Comparison of ENCODE assay signal across 23 cellular contexts in the genomic region with DNA sequence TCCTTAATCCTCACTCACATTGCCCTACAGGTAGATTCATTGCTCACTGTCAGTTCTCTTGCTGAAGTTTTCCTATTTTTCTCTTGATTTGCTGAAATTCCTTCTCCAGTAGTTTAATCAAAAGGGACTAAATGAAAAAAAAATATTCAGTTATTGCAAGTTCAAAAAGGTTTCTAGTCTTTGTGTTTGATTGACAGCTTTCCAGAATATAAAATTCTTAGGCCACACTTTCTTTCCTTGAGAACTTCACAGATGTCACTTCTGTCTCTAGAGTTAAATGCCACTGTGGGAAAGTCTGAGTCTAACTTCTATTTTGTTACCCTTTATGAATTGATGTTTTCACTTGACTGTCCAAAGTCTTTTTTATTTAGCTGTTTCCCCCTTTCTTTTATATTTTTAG. TPM values are rescaled to one million over a fixed set of nuclear protein-coding genes. Genes with fewer than 3 reads are reported as not detected.
DNase-seq lines count a peak whose midpoint lies in the region; ATAC-seq, FAIRE-seq and TF ChIP-seq lines count a peak whose summit lies in the region.
"Had no signal": no experiment of that assay in that cellular context is flagged by ENCODE, and none has a peak within 500 bp of the region (broad histone marks: within the 10 kb centered on the region; RNA-seq: fewer than 3 reads in every experiment).

No MANE protein-coding gene starts in this region.

- peaks cover 19% of the 10 kb centered on the region for H3K4me1 Mint-ChIP-seq in T-helper 1 cell treated with Interleukin-12 subunit alpha and Interleukin-12 subunit beta and Interleukin-4 antibody, amounts not matched to agents 30 μg/mL and 1 μg/mL, for 36 hours (ENCODE audit: low read depth)
- peaks cover 9 to 35% (median 11%) of the 10 kb centered on the region in 4 donors for H3K4me1 Mint-ChIP-seq in CD4-positive, CD25-positive, alpha-beta regulatory T cell
- H3K4me1 Mint-ChIP-seq: B cell had no signal

- no peaks in the 10 kb centered on the region for H3K9me3 ChIP-seq in CD4-positive, CD25-positive, alpha-beta regulatory T cell (ENCODE audit: control insufficient read depth in 2 of 2, low read length in 2 of 2)
- no peaks in the 10 kb centered on the region for H3K9me3 ChIP-seq in K562 (replicated peaks; ENCODE audit: control insufficient read depth, insufficient read depth, low read depth, low read length)
- H3K9me3 ChIP-seq: BLaER1 had no signal

- no peak for DNase-seq in T-helper 1 cell
- DNase-seq in CD4-positive, CD25-positive, alpha-beta regulatory T cell, result no peak
- no peak for DNase-seq in K562 (ENCODE audit: extremely low read depth in 1 of 4, low spot score in 3 of 4)
- DNase-seq in stimulated activated CD4-positive, alpha-beta T cell treated with anti-CD3 and anti-CD28 coated beads, Interleukin-1b, Interleukin-23, amount 100 ng/mL, for 48 hours, result no peak
- DNase-seq in DMS79 treated with DMSO at 0.1 percent for 48 hours (lab: John Stamatoyannopoulos, UW), result no peak
- DNase-seq: CD4-positive, alpha-beta T cell; CD8-positive, alpha-beta memory T cell; DMS 273 treated with DMSO at 0.1 percent for 48 hours; DMS53; DND-41; GM23248; H7; HCEC 1CT had no signal

- H4K20me1 ChIP-seq in K562 (replicated peaks; ENCODE audit: control insufficient read depth, insufficient read depth, low read length), result no peaks in the 10 kb centered on the region; the same call in 1 of the 2 replicates

- no peak for FAIRE-seq in K562 (lab: Jason Lieb, UNC)
- FAIRE-seq: A204.1, D721Med, G401.6, GM19239, H1 had no signal

- H3K36me3 Mint-ChIP-seq in T-helper 1 cell treated with Interleukin-12 subunit alpha and Interleukin-12 subunit beta and Interleukin-4 antibody, amounts not matched to agents 30 μg/mL and 1 μg/mL, for 36 hours (ENCODE audit: low read depth), result peaks cover 28% of the 10 kb centered on the region
- no peaks in the 10 kb centered on the region for H3K36me3 Mint-ChIP-seq in CD4-positive, CD25-positive, alpha-beta regulatory T cell
- H3K36me3 Mint-ChIP-seq: CD8-positive, alpha-beta memory T cell had no signal

- no peaks in the 10 kb centered on the region for H3K9me3 Mint-ChIP-seq in T-helper 1 cell treated with Interleukin-12 subunit alpha and Interleukin-12 subunit beta and Interleukin-4 antibody, amounts not matched to agents 30 μg/mL and 1 μg/mL, for 36 hours
- H3K9me3 Mint-ChIP-seq in CD4-positive, CD25-positive, alpha-beta regulatory T cell, result no peaks in the 10 kb centered on the region
- H3K9me3 Mint-ChIP-seq: CD4-positive, alpha-beta T cell; CD8-positive, alpha-beta memory T cell had no signal

- H3K27ac ChIP-seq in CD4-positive, CD25-positive, alpha-beta regulatory T cell (ENCODE audit: insufficient read depth, low read length, poor library complexity, severe bottlenecking), result no peak overlapping the region
- no peak overlapping the region for H3K27ac ChIP-seq in K562 (ENCODE audit: extremely low read depth, low read depth, low read length)
- H3K27ac ChIP-seq: 22Rv1, BLaER1, C4-2B, GM23248 had no signal

- TF ChIP-seq EP300 in K562 (IDR thresholded peaks at IDR 0.05; ENCODE audit: low read length), result no peak

- H3K4me3 ChIP-seq in CD4-positive, CD25-positive, alpha-beta regulatory T cell (ENCODE audit: low read depth, low read length), result no peak overlapping the region
- H3K4me3 ChIP-seq in K562, result no peak overlapping the region
- H3K4me3 ChIP-seq: BLaER1, GM23248 had no signal

- H3K4me2 ChIP-seq in K562 (ENCODE audit: insufficient read depth, low read length), result no peak overlapping the region
- H3K4me2 ChIP-seq: BLaER1 had no signal

- no peak for TF ChIP-seq CTCF in K562 (IDR thresholded peaks at IDR 0.05 in 2 of 3, conservative IDR thresholded peaks at IDR 0.05 in 1 of 3; ENCODE audit: insufficient read depth in 2 of 3, low read depth in 1 of 3, low read length in 3 of 3)

- in situ Hi-C loops in K562 (cut with MboI), result loop anchor here (10.0 kb wide), 1 partner anchor 267 kb away; no protein-coding TSS in a partner anchor

- no peaks in the 10 kb centered on the region for H3K27me3 ChIP-seq in CD4-positive, CD25-positive, alpha-beta regulatory T cell (ENCODE audit: control insufficient read depth, insufficient read depth, low read length)
- no peaks in the 10 kb centered on the region for H3K27me3 ChIP-seq in K562 (ENCODE audit: control insufficient read depth in 2 of 2, insufficient read depth in 2 of 2, low read length in 2 of 2)
- H3K27me3 ChIP-seq: BLaER1 had no signal

- no peak overlapping the region for H2AFZ ChIP-seq in K562 (ENCODE audit: low read depth, low read length)
- H2AFZ ChIP-seq: GM23248 had no signal

- TF ChIP-seq POLR2A in K562 (conservative IDR thresholded peaks at IDR 0.05), result no peak

- H3K27me3 Mint-ChIP-seq in T-helper 1 cell treated with Interleukin-12 subunit alpha and Interleukin-12 subunit beta and Interleukin-4 antibody, amounts not matched to agents 30 μg/mL and 1 μg/mL, for 36 hours (ENCODE audit: low read depth), result no peaks in the 10 kb centered on the region
- H3K27me3 Mint-ChIP-seq in CD4-positive, CD25-positive, alpha-beta regulatory T cell, result no peaks in the 10 kb centered on the region
- H3K27me3 Mint-ChIP-seq: B cell; CD4-positive, alpha-beta T cell; CD8-positive, alpha-beta memory T cell had no signal

- no peaks in the 10 kb centered on the region for H3K79me2 ChIP-seq in K562 (ENCODE audit: control insufficient read depth, insufficient read depth, low read length)

- intact Hi-C loops in K562 (cut with micrococcal nuclease), result no loop called here

- TF ChIP-seq RAD21 in K562 (CRISPR knock-in tag; conservative IDR thresholded peaks at IDR 0.05 in 1 of 2, IDR thresholded peaks at IDR 0.05 in 1 of 2), result no peak

- peak overlapping the region; percentile 42 for H3K27ac Mint-ChIP-seq in T-helper 1 cell treated with Interleukin-12 subunit alpha and Interleukin-12 subunit beta and Interleukin-4 antibody, amounts not matched to agents 30 μg/mL and 1 μg/mL, for 36 hours
- H3K27ac Mint-ChIP-seq in CD4-positive, CD25-positive, alpha-beta regulatory T cell, result peak overlapping the region; percentile 1 to 16 (median 11)
- H3K27ac Mint-ChIP-seq: B cell; CD4-positive, alpha-beta T cell had no signal

- no peak for ATAC-seq in CD4-positive, CD25-positive, alpha-beta regulatory T cell (ENCODE audit: low read depth in 2 of 2)
- no peak for ATAC-seq in K562

- no peaks in the 10 kb centered on the region for H3K9me1 ChIP-seq in K562 (ENCODE audit: control insufficient read depth, insufficient read depth, low read length)

- POLR2A ChIA-PET in K562 (lab: Yijun Ruan, JAX), result no interaction called here

- H3K36me3 ChIP-seq in CD4-positive, CD25-positive, alpha-beta regulatory T cell (ENCODE audit: control insufficient read depth, insufficient read depth, low read length), result no peaks in the 10 kb centered on the region
- H3K36me3 ChIP-seq in K562 (ENCODE audit: control insufficient read depth, insufficient read depth, low read length), result peaks cover 39% of the 10 kb centered on the region; the same call in 2 of the 3 replicates

- no peak overlapping the region for H3K4me3 Mint-ChIP-seq in T-helper 1 cell treated with Interleukin-12 subunit alpha and Interleukin-12 subunit beta and Interleukin-4 antibody, amounts not matched to agents 30 μg/mL and 1 μg/mL, for 36 hours
- H3K4me3 Mint-ChIP-seq in CD4-positive, CD25-positive, alpha-beta regulatory T cell, result peak overlapping the region in 1 of 4 donors; percentile 63
- H3K4me3 Mint-ChIP-seq: B cell; CD4-positive, alpha-beta T cell; CD8-positive, alpha-beta memory T cell had no signal

- H3K9ac ChIP-seq in K562 (ENCODE audit: insufficient read depth in 1 of 2, low read depth in 2 of 2, low read length in 2 of 2), result no peak overlapping the region
- H3K9ac ChIP-seq: BLaER1, GM23248 had no signal

- BruUV-seq in K562 (replicated peaks; lab: Mats Ljungman, UMichigan), result no TSS peak

- CTCF ChIA-PET in K562 (lab: Yijun Ruan, JAX; ENCODE audit: low intra/inter-chr PET ratio), result no interaction called here

- no peaks in the 10 kb centered on the region for H3K4me1 ChIP-seq in CD4-positive, CD25-positive, alpha-beta regulatory T cell (ENCODE audit: control insufficient read depth, insufficient read depth, low read length, poor library complexity, severe bottlenecking)
- peaks cover 0 to 6% of the 10 kb centered on the region in 2 experiments; a peak in 2 of 5 replicates for H3K4me1 ChIP-seq in K562 (replicated peaks in 1 of 2; ENCODE audit: control insufficient read depth in 2 of 2, insufficient read depth in 2 of 2, low read length in 2 of 2)

TF ChIP-seq in K562, 482 proteins besides CTCF, POLR2A, EP300 and RAD21 (continues in another document):
- TF ChIP-seq TEAD2 (tag; IDR thresholded peaks at IDR 0.05) (no peak), NR2C1 (IDR thresholded peaks at IDR 0.05) (no peak), NR2C1 (tag; IDR thresholded peaks at IDR 0.05) (no peak)

RNA-seq across cellular contexts. Expression of a gene that starts 25.7 kb away (rescaled TPM):
- 7.9 TPM for total RNA-seq in CD4-positive, CD25-positive, alpha-beta regulatory T cell
- 10 to 100 TPM in 2 of 4 donors, 1 to 10 TPM in 2; 7.9 to 25.8 (median 16.7) TPM for polyA plus RNA-seq in CD4-positive, CD25-positive, alpha-beta regulatory T cell
- 177 and 207 TPM in 2 replicates for total RNA-seq in K562 (2011; cell fraction: chromatin; rRNA removed; ENCODE audit: low replicate concordance)
- 94.9 and 117 TPM in 2 replicates for total RNA-seq in K562 (2011; cell fraction: nucleolus; rRNA removed)
- 132 and 215 TPM in 2 replicates for total RNA-seq in K562 (2011; cell fraction: nucleoplasm; rRNA removed)
- total RNA-seq in K562 (2014; rRNA removed) (241 and 276 TPM in 2 replicates), K562 (2014; rRNA removed; fragmentation: Illumina TruSeq; extraction: Trizol) (128 and 148 TPM in 2 replicates), K562 (2015; rRNA removed; fragmentation: Illumina TruSeq; extraction: Trizol) (109 and 112 TPM in 2 replicates), K562 (2021) (244 and 253 TPM in 2 replicates)
- polyA plus RNA-seq in K562 (2011; rRNA removed) (76.7 and 81.3 TPM in 2 replicates), K562 (2014; fragmentation: Illumina TruSeq; extraction: Trizol) (155 and 157 TPM in 2 replicates), K562 (2014; fragmentation: Nextera tagmentation; extraction: Ambion mirVana) (10 to 100 TPM; 50.1 to 50.7 TPM), K562 (2014; rRNA removed) (161 and 210 TPM in 2 replicates)
- polyA plus RNA-seq in K562 (2011; cell fraction: cytosol; rRNA removed), result 37.8 and 162 TPM in 2 replicates
- 55.5 and 78.0 TPM in 2 replicates for polyA plus RNA-seq in K562 (2011; cell fraction: nucleus; rRNA removed)
- polyA plus RNA-seq in K562 (2012), result 138 and 149 TPM in 2 replicates
- 142 and 163 TPM in 2 replicates for polyA minus RNA-seq in K562 (2011; rRNA and poly(A)+ RNA removed)
- polyA minus RNA-seq in K562 (2011; cell fraction: cytosol; rRNA and poly(A)+ RNA removed), result 82.7 and 91.7 TPM in 2 replicates
- polyA minus RNA-seq in K562 (2011; cell fraction: nucleus; rRNA and poly(A)+ RNA removed), result 107 and 116 TPM in 2 replicates

Comparison
In these comparisons a context has a peak if more than half of its experiments do, and no peak if none do; other contexts are left out.
1. RNA of a gene that starts 25.7 kb away (total RNA-seq): 94.9 to 276 TPM in K562; 7.9 TPM in CD4-positive, CD25-positive, alpha-beta regulatory T cell (single experiment); every median in the first group is over 10 times any median in the second.